Comparison of ENCODE assay signal across 18 cellular contexts in genomic region chr9:126565336-126566128, GRCh38. TPM values are rescaled to one million over a fixed set of nuclear protein-coding genes. Genes with fewer than 3 reads are reported as not detected.
DNase-seq lines count a peak whose midpoint lies in the region; ATAC-seq and TF ChIP-seq lines count a peak whose summit lies in the region.
"Had no signal": no experiment of that assay in that cellular context is flagged by ENCODE, and none has a peak within 500 bp of the region (broad histone marks: within the 10 kb centered on the region; RNA-seq: fewer than 3 reads in every experiment).

No MANE protein-coding gene starts in this region.

- no peak overlapping the region for H3K27ac Mint-ChIP-seq in chondrocyte (ENCODE audit: unreplicated experiment)
- peak overlapping the region; percentile 9 for H3K27ac Mint-ChIP-seq in neural crest cell (ENCODE audit: unreplicated experiment)
- H3K27ac Mint-ChIP-seq: CD4-positive, alpha-beta memory T cell had no signal

- no peak for ATAC-seq in HG03280 (IDR thresholded peaks at IDR 0.05; ENCODE audit: unreplicated experiment)

- in situ Hi-C loops in GM13976 (cut with MboI; ENCODE audit: low sequenced_read_pairs, unreplicated experiment), result no loop called here

- no peak for TF ChIP-seq CTCF in GM13976 (IDR thresholded peaks at IDR 0.05; ENCODE audit: borderline replicate concordance, control extremely low read depth, extremely low read depth, insufficient read depth, missing control alignments)
- no peak for TF ChIP-seq CTCF in chondrocyte (IDR thresholded peaks at IDR 0.05)
- TF ChIP-seq CTCF in neural crest cell (conservative IDR thresholded peaks at IDR 0.05), result no peak

- DNase-seq in GM13976 (ENCODE audit: low spot score) (peak; percentile 7), chondrocyte (ENCODE audit: low spot score) (peak; percentile 58), neural crest cell (ENCODE audit: low read depth, low spot score) (no peak), posterior vena cava (ENCODE audit: low spot score) (peak; percentile 58), NCI-H524 treated with DMSO at 0.1 percent for 48 hours (lab: John Stamatoyannopoulos, UW) (no peak), NCI-H526 (lab: John Stamatoyannopoulos, UW) (no peak), NAMALWA (ENCODE audit: low spot score) (no peak)
- DNase-seq: 8988T; ACHN; C1 segment of cervical spinal cord; Calu3; CD4-positive, alpha-beta memory T cell; COR-L47; DMS153; DND-41; GOT3; HCEC 1CT had no signal

- H3K27me3 Mint-ChIP-seq in chondrocyte (ENCODE audit: low read depth) (peaks cover 47% of the 10 kb centered on the region), neural crest cell (ENCODE audit: low read depth) (peaks cover 62% of the 10 kb centered on the region)

- intact Hi-C loops in posterior vena cava (cut with DNase I), result no loop called here

- peaks cover 3% of the 10 kb centered on the region for H3K9me3 Mint-ChIP-seq in chondrocyte (ENCODE audit: low read depth)
- no peaks in the 10 kb centered on the region for H3K9me3 Mint-ChIP-seq in neural crest cell
- H3K9me3 Mint-ChIP-seq: CD4-positive, alpha-beta memory T cell had no signal

- H3K4me3 Mint-ChIP-seq in chondrocyte (ENCODE audit: unreplicated experiment), result no peak overlapping the region
- H3K4me3 Mint-ChIP-seq in neural crest cell, result no peak overlapping the region
- H3K4me3 Mint-ChIP-seq: CD4-positive, alpha-beta memory T cell had no signal

- peaks cover 5% of the 10 kb centered on the region for H3K4me1 Mint-ChIP-seq in chondrocyte (ENCODE audit: low read depth)
- H3K4me1 Mint-ChIP-seq in neural crest cell, result no peaks in the 10 kb centered on the region
- H3K4me1 Mint-ChIP-seq: CD4-positive, alpha-beta memory T cell had no signal

- H3K36me3 Mint-ChIP-seq in chondrocyte (ENCODE audit: low read depth), result peaks cover 2% of the 10 kb centered on the region
- H3K36me3 Mint-ChIP-seq in neural crest cell (ENCODE audit: low read depth), result no peaks in the 10 kb centered on the region
- H3K36me3 Mint-ChIP-seq: CD4-positive, alpha-beta memory T cell had no signal

RNA-seq across cellular contexts. Expression of gene LMX1B, which starts 48.2 kb away (rescaled TPM):
- total RNA-seq in chondrocyte, result 0.17 TPM in 1 of 3 replicates, not detected in the others
- total RNA-seq in neural crest cell, result 6.9 and 10.5 TPM in 2 replicates
- total RNA-seq in posterior vena cava, result 1 to 10 TPM; 1.4 to 1.6 TPM
- total RNA-seq: Calu3; CD4-positive, alpha-beta memory T cell had no signal

Comparison
In these comparisons a context has a peak if more than half of its experiments do, and no peak if none do; other contexts are left out.
1. DNase-seq: peak in GM13976 (single experiment), chondrocyte (single experiment) and posterior vena cava (single experiment); none in neural crest cell (single experiment), NCI-H524 treated with DMSO at 0.1 percent for 48 hours (single experiment), NCI-H526 (0 of 2) and NAMALWA (single experiment).